8 cellular contexts compared by ENCODE assay signal in the genomic region with DNA sequence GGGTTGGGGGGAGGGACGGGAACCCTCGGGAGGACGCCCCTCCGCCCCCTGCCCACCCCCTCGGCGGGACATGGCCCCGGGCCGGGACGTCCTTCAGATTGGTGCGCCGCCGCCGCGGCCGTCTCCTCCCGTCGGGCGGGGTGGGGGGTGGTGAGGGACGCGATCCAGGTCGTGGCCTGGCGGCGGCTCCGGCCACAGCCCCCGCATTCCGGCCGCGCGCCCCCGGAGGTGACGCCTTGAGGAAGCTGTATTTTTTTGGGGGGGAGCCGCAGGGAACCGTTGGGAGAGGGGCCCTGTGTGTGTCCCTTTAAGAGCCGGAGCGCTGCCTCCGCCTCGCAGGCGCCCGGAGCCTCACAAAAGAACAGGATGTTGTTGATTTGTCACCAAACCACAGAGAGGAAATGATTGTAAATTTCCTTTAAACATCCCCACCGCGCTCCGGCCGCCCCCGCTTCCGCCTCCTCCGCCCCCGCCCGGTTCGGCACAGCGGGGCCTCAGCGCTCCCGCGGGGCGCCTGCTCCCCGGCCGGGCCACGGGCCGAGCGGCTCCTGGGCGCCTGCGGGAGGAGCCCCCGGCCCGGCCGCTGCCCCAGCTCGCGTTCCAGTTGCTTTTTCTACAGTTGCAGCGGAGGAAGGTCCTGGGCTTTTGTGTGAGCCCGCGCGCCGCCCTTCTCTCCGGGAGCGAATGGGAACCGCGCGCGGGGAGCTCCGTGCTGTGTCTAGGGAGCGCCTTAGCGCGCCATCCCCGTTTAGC. TPM values are rescaled to one million over a fixed set of nuclear protein-coding genes. Genes with fewer than 3 reads are reported as not detected.
A peak's percentile ranks its signal among the peaks of the same experiment; 100 is the strongest.
DNase-seq lines count a peak whose midpoint lies in the region; ATAC-seq, FAIRE-seq and TF ChIP-seq lines count a peak whose summit lies in the region.

No MANE protein-coding gene starts in this region.

- H2AFZ ChIP-seq in mammary epithelial cell (ENCODE audit: low read depth, low read length) = peak overlapping the region; percentile 93

- no peak overlapping the region for H3K9ac ChIP-seq in mammary epithelial cell (ENCODE audit: insufficient read depth, low read length)

- FAIRE-seq in small intestine (lab: Jason Lieb, UNC) = no peak

- peak; percentile 94 for ATAC-seq in HG02885 (IDR thresholded peaks at IDR 0.05; ENCODE audit: poor library complexity, unreplicated experiment)

- TF ChIP-seq CTCF in WERI-Rb-1 (IDR thresholded peaks at IDR 0.05; ENCODE audit: low read depth, low read length) = no peak
- TF ChIP-seq CTCF in mammary epithelial cell (conservative IDR thresholded peaks at IDR 0.05 in 1 of 2, IDR thresholded peaks at IDR 0.05 in 1 of 2; ENCODE audit: extremely low read depth in 1 of 2, insufficient read depth in 1 of 2, low read depth in 1 of 2, low read length in 2 of 2) = no peak

- H3K36me3 ChIP-seq in WERI-Rb-1 = no peaks in the 10 kb centered on the region
- H3K36me3 ChIP-seq in mammary epithelial cell (ENCODE audit: insufficient read depth, low read length) = no peaks in the 10 kb centered on the region
- H3K36me3 ChIP-seq in small intestine (ENCODE audit: control insufficient read depth in 2 of 2, insufficient read depth in 2 of 2, low read length in 2 of 2) = no peaks in the 10 kb centered on the region

- peak overlapping the region; percentile 72 for H3K4me3 ChIP-seq in WERI-Rb-1 (ENCODE audit: low read depth, low read length)
- H3K4me3 ChIP-seq in mammary epithelial cell (replicated peaks in 1 of 3; ENCODE audit: insufficient read depth in 1 of 3, low read depth in 2 of 3, low read length in 3 of 3) = peak overlapping the region; percentile 52 to 69 (median 65)
- peak overlapping the region; percentile 58 to 59 for H3K4me3 ChIP-seq in small intestine (ENCODE audit: low read depth in 1 of 2, low read length in 2 of 2)

- peak overlapping the region; percentile 95 for H3K27ac ChIP-seq in WERI-Rb-1
- H3K27ac ChIP-seq in mammary epithelial cell (ENCODE audit: insufficient read depth, low read depth, low read length) = peak overlapping the region; percentile 59
- peak overlapping the region; percentile 78 to 98 for H3K27ac ChIP-seq in small intestine (ENCODE audit: low read depth in 1 of 2, low read length in 1 of 2)

- H3K4me1 ChIP-seq in mammary epithelial cell (ENCODE audit: insufficient read depth, low read length) = peaks cover 20% of the 10 kb centered on the region
- H3K4me1 ChIP-seq in small intestine (ENCODE audit: control insufficient read depth in 2 of 2, insufficient read depth in 1 of 2, low read depth in 1 of 2, low read length in 1 of 2) = peaks cover 0 to 6% of the 10 kb centered on the region in 2 donors

- in situ Hi-C loops in mammary epithelial cell (cut with MboI; ENCODE audit: low sequenced_read_pairs in 2 of 2) = no loop called here

- no peaks in the 10 kb centered on the region for H4K20me1 ChIP-seq in mammary epithelial cell (ENCODE audit: insufficient read depth, low read length)

- peaks cover 2% of the 10 kb centered on the region for H3K9me3 ChIP-seq in WERI-Rb-1 (ENCODE audit: severe bottlenecking)
- H3K9me3 ChIP-seq in mammary epithelial cell (replicated peaks; ENCODE audit: insufficient read depth, low read length) = no peaks in the 10 kb centered on the region
- no peaks in the 10 kb centered on the region for H3K9me3 ChIP-seq in small intestine (ENCODE audit: control insufficient read depth, low read depth)

- CTCF ChIA-PET in mammary epithelial cell (lab: Charles Lee; ENCODE audit: low non-redundant PET) = no interaction called here

- peak overlapping the region; percentile 96 for H3K4me2 ChIP-seq in mammary epithelial cell (ENCODE audit: insufficient read depth, low read depth, low read length)

- BruUV-seq in mammary epithelial cell (replicated peaks; lab: Mats Ljungman, UMichigan) = TSS peak; percentile 47

- no peaks in the 10 kb centered on the region for H3K27me3 ChIP-seq in WERI-Rb-1 (ENCODE audit: insufficient read depth, low read depth, severe bottlenecking)
- H3K27me3 ChIP-seq in mammary epithelial cell (ENCODE audit: insufficient read depth, low read length) = no peaks in the 10 kb centered on the region
- no peaks in the 10 kb centered on the region for H3K27me3 ChIP-seq in small intestine (ENCODE audit: control insufficient read depth in 2 of 2, insufficient read depth in 2 of 2, low read length in 2 of 2)

- 0% methylated on average over 3 of the region's 82 CpGs for WGBS in mammary epithelial cell (ENCODE audit: low coverage, missing lambda C conversion rate)
- WGBS in small intestine, 3 donors = 0 to 1% (median 0%) methylated on average over 54 to 82 of the region's 82 CpGs

- dilution Hi-C loops in mammary epithelial cell (cut with HindIII; ENCODE audit: low sequenced_read_pairs) = no loop called here

- DNase-seq in NCI-H524 (lab: John Stamatoyannopoulos, UW) = peak; percentile 14 to 47
- DNase-seq in NCI-H524 treated with DMSO at 0.1 percent for 48 hours (lab: John Stamatoyannopoulos, UW) = no peak
- peak; percentile 28 for DNase-seq in NCI-H2081 treated with DMSO at 0.1 percent for 48 hours (lab: John Stamatoyannopoulos, UW)
- peak; percentile 73 for DNase-seq in WERI-Rb-1
- DNase-seq in mammary epithelial cell = peak; percentile 79
- peak; percentile 88 for DNase-seq in iPS-NIHi7 (ENCODE audit: extremely low spot score)
- peak; percentile 73 for DNase-seq in small intestine

- intact Hi-C loops in mammary epithelial cell (cut with micrococcal nuclease) = loop anchor here (1.0 kb wide), 2 partner anchors 32 to 191 kb away; a partner anchor contains a TSS

- H3K79me2 ChIP-seq in mammary epithelial cell (ENCODE audit: insufficient read depth, low read length) = no peaks in the 10 kb centered on the region

RNA-seq across cellular contexts. Expression of a gene that starts 32.1 kb away (rescaled TPM):
- 10 to 100 TPM; 11.5 to 40.7 TPM for total RNA-seq in mammary epithelial cell
- polyA plus RNA-seq in mammary epithelial cell = 12.0 TPM
- polyA minus RNA-seq in mammary epithelial cell = 59.3 TPM
- 1 to 10 TPM; 1.4 to 7.9 (median 5.8) TPM for polyA plus RNA-seq in small intestine
